Comparison of ENCODE assay signal across 12 cellular contexts in genomic region chr1:162823231-162823630, GRCh38. TPM values are rescaled to one million over a fixed set of nuclear protein-coding genes. Genes with fewer than 3 reads are reported as not detected.
DNase-seq lines count a peak whose midpoint lies in the region; ATAC-seq and TF ChIP-seq lines count a peak whose summit lies in the region.
"Had no signal": no experiment of that assay in that cellular context is flagged by ENCODE, and none has a peak within 500 bp of the region (broad histone marks: within the 10 kb centered on the region; RNA-seq: fewer than 3 reads in every experiment).

No MANE protein-coding gene starts in this region.

- CTCF ChIA-PET in T-cell (lab: Charles Lee): interaction anchor here in 1 of 2 donors (1.4 kb wide), 1 partner anchor 25 kb away, joined by 4 read pairs; no protein-coding TSS in a partner anchor

- no peak overlapping the region for H3K4me3 ChIP-seq in fibroblast of mammary gland (ENCODE audit: control insufficient read depth, low read depth, low read length)

- no peaks in the 10 kb centered on the region for H3K9me3 Mint-ChIP-seq in T-cell
- H3K9me3 Mint-ChIP-seq: CD4-positive, alpha-beta T cell had no signal

- H3K4me1 Mint-ChIP-seq in T-cell: peaks cover 16 to 17% (median 16%) of the 10 kb centered on the region in 3 donors

- DNase-seq in stimulated activated naive CD4-positive, alpha-beta T cell treated with Interleukin-2 at 50 U/mL for 16 hours (lab: John Stamatoyannopoulos, UW): peak; percentile 6
- no peak for DNase-seq in stimulated activated naive CD4-positive, alpha-beta T cell (lab: John Stamatoyannopoulos, UW)
- DNase-seq in T-cell: peak in 2 of 34 experiments; percentile 1 to 20
- DNase-seq in fibroblast of mammary gland (ENCODE audit: low read depth): peak; percentile 11
- DNase-seq in AG08396 (ENCODE audit: low spot score): no peak
- DNase-seq in NCI-H69 (lab: John Stamatoyannopoulos, UW): no peak
- no peak for DNase-seq in epidermal melanocyte (ENCODE audit: insufficient read length, low spot score)
- DNase-seq: CD4-positive, alpha-beta T cell; stimulated activated CD4-positive, alpha-beta T cell treated with anti-CD3 and anti-CD28 coated beads, Interleukin-4, amount 100 ng/mL, for 4 hours; T-helper 9 cell had no signal

- H3K4me3 Mint-ChIP-seq in T-cell: peak overlapping the region in 1 of 3 donors; percentile 65
- H3K4me3 Mint-ChIP-seq: CD4-positive, alpha-beta T cell had no signal

- H3K27ac Mint-ChIP-seq in T-cell: no peak overlapping the region
- H3K27ac Mint-ChIP-seq: CD4-positive, alpha-beta T cell had no signal

- ATAC-seq in T-cell (replicated peaks in 1 of 4) (peak; percentile 34 to 75 (median 46)), GM21515 (IDR thresholded peaks at IDR 0.05; ENCODE audit: unreplicated experiment) (no peak)

- POLR2A ChIA-PET in T-cell (lab: Charles Lee): no interaction called here

- H3K36me3 Mint-ChIP-seq in T-cell: peaks cover 2% of the 10 kb centered on the region

- no peak for TF ChIP-seq CTCF in fibroblast of mammary gland (conservative IDR thresholded peaks at IDR 0.05; ENCODE audit: control insufficient read depth, insufficient read depth, low read depth, low read length)

- peaks cover 27 to 33% of the 10 kb centered on the region in 2 donors for H3K27me3 Mint-ChIP-seq in T-cell

RNA-seq across cellular contexts. Expression of gene HSD17B7, which starts 32.7 kb away (rescaled TPM):
- 10 to 100 TPM; 22.0 to 29.6 (median 26.8) TPM for total RNA-seq in T-cell

RNA-seq across cellular contexts. Expression of gene CCDC190, which starts 37.7 kb away (rescaled TPM):
- total RNA-seq in T-cell: not detected
- total RNA-seq: CD4-positive, alpha-beta T cell; dermis microvascular lymphatic vessel endothelial cell had no signal

Comparison
In these comparisons a context has a peak if more than half of its experiments do, and no peak if none do; other contexts are left out.
1. DNase-seq: peak in stimulated activated naive CD4-positive, alpha-beta T cell treated with Interleukin-2 at 50 U/mL for 16 hours (single experiment) and fibroblast of mammary gland (single experiment); none in stimulated activated naive CD4-positive, alpha-beta T cell (0 of 6), AG08396 (single experiment), NCI-H69 (single experiment) and epidermal melanocyte (single experiment).